In genomic region chr19:13241321-13242104, GRCh38 we compare ENCODE assay signal across 10 cellular contexts.
A peak's percentile ranks its signal among the peaks of the same experiment; 100 is the strongest.
DNase-seq lines count a peak whose midpoint lies in the region; ATAC-seq, FAIRE-seq and TF ChIP-seq lines count a peak whose summit lies in the region.
"Had no signal": no experiment of that assay in that cellular context is flagged by ENCODE, and none has a peak within 500 bp of the region (broad histone marks: within the 10 kb centered on the region; RNA-seq: fewer than 3 reads in every experiment).

No MANE protein-coding gene starts in this region.

- no peaks in the 10 kb centered on the region for H3K4me1 ChIP-seq in aorta (ENCODE audit: control insufficient read depth in 1 of 2, insufficient read depth in 2 of 2, low read length in 2 of 2)

- TF ChIP-seq CTCF in 22Rv1 (IDR thresholded peaks at IDR 0.05), result 0 out of 2 replicates have a peak, but pooled peaks have one; percentile 14
- TF ChIP-seq CTCF in GM12873 (IDR thresholded peaks at IDR 0.05; ENCODE audit: insufficient read depth, low read depth, low read length, missing control alignments), result peak; percentile 46
- TF ChIP-seq CTCF in fibroblast of mammary gland (conservative IDR thresholded peaks at IDR 0.05; ENCODE audit: control insufficient read depth, insufficient read depth, low read depth, low read length), result peak; percentile 4
- TF ChIP-seq CTCF in type B pancreatic cell (conservative IDR thresholded peaks at IDR 0.05), result no peak
- no peak for TF ChIP-seq CTCF in omental fat pad (IDR thresholded peaks at IDR 0.05)

- peaks cover 7% of the 10 kb centered on the region for H3K4me1 Mint-ChIP-seq in type B pancreatic cell (ENCODE audit: unreplicated experiment)

- H3K4me3 Mint-ChIP-seq in type B pancreatic cell, result no peak overlapping the region

- no peak for FAIRE-seq in GM12892 (lab: Jason Lieb, UNC)

- ATAC-seq in aorta (ENCODE audit: low FRiP score) (no peak), omental fat pad (ENCODE audit: low FRiP score) (no peak)

- H3K36me3 Mint-ChIP-seq in type B pancreatic cell, result no peaks in the 10 kb centered on the region

- H3K9me3 Mint-ChIP-seq in type B pancreatic cell, result no peaks in the 10 kb centered on the region

- peak; percentile 50 for DNase-seq in SW480 (ENCODE audit: low spot score)
- peak; percentile 12 for DNase-seq in fibroblast of mammary gland (ENCODE audit: low read depth)
- no peak for DNase-seq in type B pancreatic cell (ENCODE audit: extremely low spot score, unreplicated experiment)
- no peak for DNase-seq in aorta
- no peak for DNase-seq in omental fat pad (ENCODE audit: low spot score)
- no peak for DNase-seq in GM12892 (ENCODE audit: insufficient read length)
- DNase-seq: DMS79 treated with DMSO at 0.1 percent for 48 hours, T1000 had no signal

- intact Hi-C loops in aorta (cut with DNase I), result no loop called here

- no peak overlapping the region for H3K27ac Mint-ChIP-seq in type B pancreatic cell

- TF ChIP-seq POLR2A in GM12892 (IDR thresholded peaks at IDR 0.05; ENCODE audit: low read depth, low read length), result no peak

- H3K27me3 Mint-ChIP-seq in type B pancreatic cell, result no peaks in the 10 kb centered on the region

- no peaks in the 10 kb centered on the region for H3K27me3 ChIP-seq in aorta (ENCODE audit: control insufficient read depth in 1 of 2, insufficient read depth in 2 of 2, low read length in 1 of 2)

- H3K27ac ChIP-seq in 22Rv1, result no peak overlapping the region
- no peak overlapping the region for H3K27ac ChIP-seq in aorta (ENCODE audit: low read depth in 1 of 2, low read length in 2 of 2)

- 74 to 75% methylated on average over 22 of the region's 22 CpGs for whole genome bisulfite sequencing in aorta, 2 donors

- H3K36me3 ChIP-seq in aorta (ENCODE audit: control insufficient read depth in 1 of 2, insufficient read depth in 2 of 2, low read length in 1 of 2), result no peaks in the 10 kb centered on the region

- H3K9me3 ChIP-seq in aorta (ENCODE audit: control insufficient read depth, low read length), result no peaks in the 10 kb centered on the region

- no peak overlapping the region for H3K4me3 ChIP-seq in fibroblast of mammary gland (ENCODE audit: control insufficient read depth, low read depth, low read length)
- no peak overlapping the region for H3K4me3 ChIP-seq in aorta (ENCODE audit: low read length in 2 of 2)

Comparison
In these comparisons a context has a peak if more than half of its experiments do, and no peak if none do; other contexts are left out.
1. CTCF ChIP-seq: peak in 22Rv1 (single experiment), GM12873 (single experiment) and fibroblast of mammary gland (single experiment); none in type B pancreatic cell (single experiment) and omental fat pad (0 of 3).
2. DNase-seq: peak in SW480 (single experiment) and fibroblast of mammary gland (single experiment); none in type B pancreatic cell (single experiment), aorta (0 of 2), omental fat pad (single experiment) and GM12892 (single experiment).